Comparison of ENCODE assay signal across 9 cellular contexts in the genomic region with DNA sequence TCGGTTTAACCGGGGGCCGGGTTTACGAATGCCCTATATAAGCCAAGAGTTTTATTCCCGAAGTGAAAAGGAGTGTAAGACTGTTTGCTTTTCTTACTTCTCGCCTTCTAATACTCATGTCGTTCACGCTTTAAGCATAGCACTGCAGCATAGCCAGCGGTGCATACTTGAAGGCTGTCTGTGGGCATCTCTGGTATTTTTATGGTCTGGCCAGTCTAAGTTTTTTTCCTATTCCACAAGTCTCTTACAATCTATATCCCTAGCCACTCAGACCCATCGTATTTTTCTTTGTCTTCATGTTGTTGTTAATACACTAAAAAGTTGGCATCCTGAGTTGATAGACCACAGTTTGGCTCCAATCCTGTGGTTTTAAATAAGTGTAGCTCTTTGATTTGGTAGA. TPM values are rescaled to one million over a fixed set of nuclear protein-coding genes. Genes with fewer than 3 reads are reported as not detected.
DNase-seq lines count a peak whose midpoint lies in the region; ATAC-seq, FAIRE-seq and TF ChIP-seq lines count a peak whose summit lies in the region.
"Had no signal": no experiment of that assay in that cellular context is flagged by ENCODE, and none has a peak within 500 bp of the region (broad histone marks: within the 10 kb centered on the region; RNA-seq: fewer than 3 reads in every experiment).

No MANE protein-coding gene starts in this region.

- H3K27me3 ChIP-seq in endodermal cell (ENCODE audit: control insufficient read depth, insufficient read depth, low read length, poor library complexity, severe bottlenecking), result peaks cover 18% of the 10 kb centered on the region

- no peaks in the 10 kb centered on the region for H3K27me3 Mint-ChIP-seq in activated T-cell treated with anti-CD3 and anti-CD28 coated beads, Interleukin-2, amount 50 U/mL, for 72 hours (ENCODE audit: low read depth)
- peaks cover 9% of the 10 kb centered on the region for H3K27me3 Mint-ChIP-seq in endodermal cell (ENCODE audit: insufficient read depth)
- peaks cover 0 to 9% of the 10 kb centered on the region in 2 donors for H3K27me3 Mint-ChIP-seq in natural killer cell treated with Interleukin-12 subunit alpha and Interleukin-12 subunit beta and Interleukin-15 and Interleukin-18, amount 100 ng/mL, for 72 hours

- no peak for DNase-seq in activated T-cell treated with anti-CD3 and anti-CD28 coated beads, Interleukin-2, amount 50 U/mL, for 72 hours
- DNase-seq in activated T-cell treated with anti-CD3 and anti-CD28 coated beads for 4 hours, result no peak
- DNase-seq in RWPE1 (ENCODE audit: low spot score), result no peak
- DNase-seq in endodermal cell, result no peak
- DNase-seq in natural killer cell treated with Interleukin-12 subunit alpha and Interleukin-12 subunit beta and Interleukin-15 and Interleukin-18, amount 100 ng/mL, for 72 hours (ENCODE audit: low spot score), result no peak
- DNase-seq in GM19239 (ENCODE audit: insufficient read length, low spot score), result no peak

- no peaks in the 10 kb centered on the region for H3K9me3 Mint-ChIP-seq in activated T-cell treated with anti-CD3 and anti-CD28 coated beads, Interleukin-2, amount 50 U/mL, for 72 hours
- peaks cover 2% of the 10 kb centered on the region for H3K9me3 Mint-ChIP-seq in endodermal cell
- H3K9me3 Mint-ChIP-seq in natural killer cell treated with Interleukin-12 subunit alpha and Interleukin-12 subunit beta and Interleukin-15 and Interleukin-18, amount 100 ng/mL, for 72 hours, result no peaks in the 10 kb centered on the region

- peaks cover 54% of the 10 kb centered on the region for H3K4me1 Mint-ChIP-seq in activated T-cell treated with anti-CD3 and anti-CD28 coated beads, Interleukin-2, amount 50 U/mL, for 72 hours (ENCODE audit: low read depth)
- peaks cover 33% of the 10 kb centered on the region for H3K4me1 Mint-ChIP-seq in endodermal cell
- peaks cover 25 to 41% of the 10 kb centered on the region in 2 donors for H3K4me1 Mint-ChIP-seq in natural killer cell treated with Interleukin-12 subunit alpha and Interleukin-12 subunit beta and Interleukin-15 and Interleukin-18, amount 100 ng/mL, for 72 hours (ENCODE audit: low read depth in 2 of 2)

- no peaks in the 10 kb centered on the region for H3K4me1 ChIP-seq in endodermal cell (ENCODE audit: control insufficient read depth, insufficient read depth, low read length)

- H3K9ac ChIP-seq in endodermal cell (ENCODE audit: extremely low read depth, low read length, poor library complexity, severe bottlenecking), result peak overlapping the region; percentile 78

- H3K9me3 ChIP-seq in endodermal cell (ENCODE audit: control insufficient read depth, low read length), result no peaks in the 10 kb centered on the region

- ATAC-seq in activated T-cell treated with anti-CD3 and anti-CD28 coated beads, Interleukin-2, amount 50 U/mL, for 72 hours (replicated peaks in 1 of 2), result no peak
- ATAC-seq in natural killer cell treated with Interleukin-12 subunit alpha and Interleukin-12 subunit beta and Interleukin-15 and Interleukin-18, amount 100 ng/mL, for 72 hours, result no peak
- ATAC-seq in GM21447 (IDR thresholded peaks at IDR 0.05; ENCODE audit: unreplicated experiment) (no peak), HG03135 (IDR thresholded peaks at IDR 0.05; ENCODE audit: unreplicated experiment) (no peak)

- peaks cover 8% of the 10 kb centered on the region for H3K36me3 ChIP-seq in endodermal cell (ENCODE audit: control insufficient read depth, insufficient read depth, low read length)

- H3K4me3 Mint-ChIP-seq in activated T-cell treated with anti-CD3 and anti-CD28 coated beads, Interleukin-2, amount 50 U/mL, for 72 hours, result peak overlapping the region; percentile 73 to 91
- peak overlapping the region; percentile 89 for H3K4me3 Mint-ChIP-seq in endodermal cell
- H3K4me3 Mint-ChIP-seq in natural killer cell treated with Interleukin-12 subunit alpha and Interleukin-12 subunit beta and Interleukin-15 and Interleukin-18, amount 100 ng/mL, for 72 hours, result peak overlapping the region; percentile 87

- no peak for TF ChIP-seq CTCF in RWPE1 (conservative IDR thresholded peaks at IDR 0.05; ENCODE audit: low read depth)
- TF ChIP-seq CTCF in endodermal cell (conservative IDR thresholded peaks at IDR 0.05), result no peak

- peak overlapping the region; percentile 87 for H3K27ac ChIP-seq in RWPE1
- H3K27ac ChIP-seq in endodermal cell (ENCODE audit: low read depth, low read length), result no peak overlapping the region

- H3K4me3 ChIP-seq in endodermal cell (ENCODE audit: low read length), result peak overlapping the region; percentile 98

- WGBS in endodermal cell (ENCODE audit: insufficient coverage in 1 of 2, insufficient read length in 1 of 2), 2 experiments, result 0% methylated on average over 8 to 10 of the region's 10 CpGs

- H3K27ac Mint-ChIP-seq in activated T-cell treated with anti-CD3 and anti-CD28 coated beads, Interleukin-2, amount 50 U/mL, for 72 hours, result peak overlapping the region; percentile 73
- peak overlapping the region; percentile 87 for H3K27ac Mint-ChIP-seq in endodermal cell
- H3K27ac Mint-ChIP-seq in natural killer cell treated with Interleukin-12 subunit alpha and Interleukin-12 subunit beta and Interleukin-15 and Interleukin-18, amount 100 ng/mL, for 72 hours, result peak overlapping the region; percentile 58 to 78

- POLR2A ChIA-PET in RWPE1 (lab: Yijun Ruan, JAX; ENCODE audit: low non-redundant PET), result no interaction called here

- peaks cover 5 to 13% of the 10 kb centered on the region in 2 donors for H3K36me3 Mint-ChIP-seq in activated T-cell treated with anti-CD3 and anti-CD28 coated beads, Interleukin-2, amount 50 U/mL, for 72 hours (ENCODE audit: insufficient read depth in 2 of 2)
- H3K36me3 Mint-ChIP-seq in endodermal cell (ENCODE audit: low read depth), result peaks cover 7% of the 10 kb centered on the region
- no peaks in the 10 kb centered on the region for H3K36me3 Mint-ChIP-seq in natural killer cell treated with Interleukin-12 subunit alpha and Interleukin-12 subunit beta and Interleukin-15 and Interleukin-18, amount 100 ng/mL, for 72 hours

- FAIRE-seq in GM19239 (lab: Jason Lieb, UNC), result no peak
- FAIRE-seq: islet of Langerhans had no signal

- CTCF ChIA-PET in RWPE1 (lab: Yijun Ruan, JAX), result no interaction called here

RNA-seq across cellular contexts. Expression of gene UHRF2, which starts 1.3 kb away (rescaled TPM):
- total RNA-seq in activated T-cell treated with anti-CD3 and anti-CD28 coated beads, Interleukin-2, amount 50 U/mL, for 72 hours, result 10 to 100 TPM; 84.6 to 87.2 TPM
- 10 to 100 TPM; 69.4 to 83.2 TPM for total RNA-seq in endodermal cell
- 51.8 TPM for polyA plus RNA-seq in endodermal cell (2013, experiment 1 of 2)
- 50.1 TPM for polyA plus RNA-seq in endodermal cell (2013, experiment 2 of 2)
- total RNA-seq in natural killer cell treated with Interleukin-12 subunit alpha and Interleukin-12 subunit beta and Interleukin-15 and Interleukin-18, amount 100 ng/mL, for 72 hours, result 100 to 1,000 TPM in 1 of 2 donors, 10 to 100 TPM in 1; 50.2 to 104 TPM
